Comparison of ENCODE assay signal across 8 cellular contexts in the genomic region with DNA sequence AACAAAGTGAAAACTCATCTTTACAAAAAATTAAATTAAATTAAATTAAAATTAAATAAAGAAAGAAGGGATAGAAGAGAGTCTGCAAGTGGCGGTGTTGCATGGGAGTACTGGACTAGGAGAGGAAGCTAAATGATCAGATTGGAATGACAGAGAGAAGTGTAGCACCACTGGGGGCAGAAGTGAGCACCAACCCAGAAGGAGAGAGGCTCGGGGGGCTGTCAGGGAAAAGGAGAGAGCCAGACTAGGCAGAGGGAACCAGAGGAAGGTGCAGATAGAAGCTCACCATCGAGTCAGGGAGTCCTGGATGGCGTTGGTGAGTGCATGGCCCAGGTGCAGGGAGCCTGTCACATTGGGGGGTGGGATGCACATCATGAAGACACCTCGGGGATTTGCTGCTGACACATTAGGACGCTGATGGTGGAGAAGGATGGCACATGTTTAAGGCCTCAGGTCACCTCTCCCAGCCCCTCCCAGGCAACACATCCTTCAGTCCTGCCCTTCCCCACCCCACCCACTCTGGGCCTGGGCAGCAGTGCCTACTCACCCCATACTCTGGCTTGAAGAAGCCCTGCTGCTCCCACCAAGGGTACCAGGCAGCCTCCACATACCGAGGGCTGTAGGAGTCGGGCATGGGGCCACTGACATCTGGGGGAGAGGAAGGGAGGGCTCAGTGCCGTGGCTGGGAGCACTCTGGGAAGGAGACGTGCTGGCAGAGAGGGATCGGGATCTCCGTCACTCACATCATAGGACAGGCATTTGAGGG. TPM values are rescaled to one million over a fixed set of nuclear protein-coding genes. Genes with fewer than 3 reads are reported as not detected.
A peak's percentile ranks its signal among the peaks of the same experiment; 100 is the strongest.
DNase-seq lines count a peak whose midpoint lies in the region; ATAC-seq and TF ChIP-seq lines count a peak whose summit lies in the region.

No MANE protein-coding gene starts in this region.

- H3K9me3 ChIP-seq in SJSA1 (replicated peaks) (0 out of 2 replicates have a peak, but pooled peaks cover 3% of the 10 kb centered on the region), neural cell (ENCODE audit: low read length) (no peaks in the 10 kb centered on the region)

- H3K4me3 Mint-ChIP-seq in T-helper 1 cell treated with Interleukin-12 subunit alpha and Interleukin-12 subunit beta and Interleukin-4 antibody, amounts not matched to agents 30 μg/mL and 1 μg/mL, for 36 hours, result no peak overlapping the region

- H3K36me3 Mint-ChIP-seq in T-helper 1 cell treated with Interleukin-12 subunit alpha and Interleukin-12 subunit beta and Interleukin-4 antibody, amounts not matched to agents 30 μg/mL and 1 μg/mL, for 36 hours (ENCODE audit: low read depth), result peaks cover 22% of the 10 kb centered on the region

- peak; percentile 66 for TF ChIP-seq CTCF in neural cell (IDR thresholded peaks at IDR 0.05; ENCODE audit: poor library complexity, severe bottlenecking)

- no peaks in the 10 kb centered on the region for H4K20me1 ChIP-seq in neural cell (ENCODE audit: insufficient read depth)

- peak overlapping the region; percentile 37 for H3K27ac Mint-ChIP-seq in T-helper 1 cell treated with Interleukin-12 subunit alpha and Interleukin-12 subunit beta and Interleukin-4 antibody, amounts not matched to agents 30 μg/mL and 1 μg/mL, for 36 hours

- peaks cover 56% of the 10 kb centered on the region for H3K36me3 ChIP-seq in SJSA1
- no peaks in the 10 kb centered on the region for H3K36me3 ChIP-seq in neural cell (ENCODE audit: insufficient read depth, low read length)

- no peaks in the 10 kb centered on the region for H3K9me3 Mint-ChIP-seq in T-helper 1 cell treated with Interleukin-12 subunit alpha and Interleukin-12 subunit beta and Interleukin-4 antibody, amounts not matched to agents 30 μg/mL and 1 μg/mL, for 36 hours

- peaks cover 18% of the 10 kb centered on the region for H3K4me1 Mint-ChIP-seq in T-helper 1 cell treated with Interleukin-12 subunit alpha and Interleukin-12 subunit beta and Interleukin-4 antibody, amounts not matched to agents 30 μg/mL and 1 μg/mL, for 36 hours (ENCODE audit: low read depth)

- no peak overlapping the region for H3K4me2 ChIP-seq in neural cell (ENCODE audit: low read length)

- H3K79me2 ChIP-seq in neural cell (replicated peaks; ENCODE audit: insufficient read depth, low read length), result peaks cover 18% of the 10 kb centered on the region

- H3K27me3 Mint-ChIP-seq in T-helper 1 cell treated with Interleukin-12 subunit alpha and Interleukin-12 subunit beta and Interleukin-4 antibody, amounts not matched to agents 30 μg/mL and 1 μg/mL, for 36 hours (ENCODE audit: low read depth), result no peaks in the 10 kb centered on the region

- H3K27ac ChIP-seq in SJSA1 (no peak overlapping the region), neural cell (ENCODE audit: low read length) (no peak overlapping the region)

- H3K27me3 ChIP-seq in SJSA1 (replicated peaks) (no peaks in the 10 kb centered on the region), neural cell (ENCODE audit: insufficient read depth, low read depth, low read length) (no peaks in the 10 kb centered on the region)

- no peak for TF ChIP-seq EP300 in neural cell (conservative IDR thresholded peaks at IDR 0.05; ENCODE audit: poor library complexity, severe bottlenecking)

- H3F3A ChIP-seq in neural cell (ENCODE audit: insufficient read depth, low read length, poor library complexity, severe bottlenecking), result no peaks in the 10 kb centered on the region

- peaks cover 28% of the 10 kb centered on the region for H3K4me1 ChIP-seq in SJSA1 (replicated peaks)

- ATAC-seq in GM21619 (IDR thresholded peaks at IDR 0.05; ENCODE audit: unreplicated experiment), result no peak

- H3K4me3 ChIP-seq in SJSA1, result no peak overlapping the region
- H3K4me3 ChIP-seq in neural cell (ENCODE audit: low read length), result no peak overlapping the region

- DNase-seq in T-helper 1 cell, result no peak
- peak; percentile 79 for DNase-seq in HuH-7.5 (ENCODE audit: low spot score)
- peak; percentile 45 to 68 for DNase-seq in SJSA1 (ENCODE audit: low read depth in 1 of 2, low spot score in 2 of 2)
- peak; percentile 68 for DNase-seq in ecto neural progenitor cell (ENCODE audit: low spot score)
- no peak for DNase-seq in GM19238 (ENCODE audit: insufficient read length, low spot score)

- no peaks in the 10 kb centered on the region for H3K9me2 ChIP-seq in neural cell (ENCODE audit: insufficient read depth, low read length)

- H2AFZ ChIP-seq in neural cell (ENCODE audit: low read depth, low read length), result no peak overlapping the region

- TF ChIP-seq RAD21 in neural cell (conservative IDR thresholded peaks at IDR 0.05), result no peak

- no peak overlapping the region for H3K9ac ChIP-seq in neural cell (ENCODE audit: low read length)

TF ChIP-seq in neural cell, 6 proteins besides CTCF, POLR2A, EP300 and RAD21:
- TF ChIP-seq, protein P1, sequence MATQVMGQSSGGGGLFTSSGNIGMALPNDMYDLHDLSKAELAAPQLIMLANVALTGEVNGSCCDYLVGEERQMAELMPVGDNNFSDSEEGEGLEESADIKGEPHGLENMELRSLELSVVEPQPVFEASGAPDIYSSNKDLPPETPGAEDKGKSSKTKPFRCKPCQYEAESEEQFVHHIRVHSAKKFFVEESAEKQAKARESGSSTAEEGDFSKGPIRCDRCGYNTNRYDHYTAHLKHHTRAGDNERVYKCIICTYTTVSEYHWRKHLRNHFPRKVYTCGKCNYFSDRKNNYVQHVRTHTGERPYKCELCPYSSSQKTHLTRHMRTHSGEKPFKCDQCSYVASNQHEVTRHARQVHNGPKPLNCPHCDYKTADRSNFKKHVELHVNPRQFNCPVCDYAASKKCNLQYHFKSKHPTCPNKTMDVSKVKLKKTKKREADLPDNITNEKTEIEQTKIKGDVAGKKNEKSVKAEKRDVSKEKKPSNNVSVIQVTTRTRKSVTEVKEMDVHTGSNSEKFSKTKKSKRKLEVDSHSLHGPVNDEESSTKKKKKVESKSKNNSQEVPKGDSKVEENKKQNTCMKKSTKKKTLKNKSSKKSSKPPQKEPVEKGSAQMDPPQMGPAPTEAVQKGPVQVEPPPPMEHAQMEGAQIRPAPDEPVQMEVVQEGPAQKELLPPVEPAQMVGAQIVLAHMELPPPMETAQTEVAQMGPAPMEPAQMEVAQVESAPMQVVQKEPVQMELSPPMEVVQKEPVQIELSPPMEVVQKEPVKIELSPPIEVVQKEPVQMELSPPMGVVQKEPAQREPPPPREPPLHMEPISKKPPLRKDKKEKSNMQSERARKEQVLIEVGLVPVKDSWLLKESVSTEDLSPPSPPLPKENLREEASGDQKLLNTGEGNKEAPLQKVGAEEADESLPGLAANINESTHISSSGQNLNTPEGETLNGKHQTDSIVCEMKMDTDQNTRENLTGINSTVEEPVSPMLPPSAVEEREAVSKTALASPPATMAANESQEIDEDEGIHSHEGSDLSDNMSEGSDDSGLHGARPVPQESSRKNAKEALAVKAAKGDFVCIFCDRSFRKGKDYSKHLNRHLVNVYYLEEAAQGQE (IDR thresholded peaks at IDR 0.05; ENCODE audit: borderline replicate concordance), result no peak
- peak; percentile 52 for TF ChIP-seq SMC3 (conservative IDR thresholded peaks at IDR 0.05; ENCODE audit: poor library complexity)

RNA-seq across cellular contexts. Expression of a gene that starts 4.0 kb away (rescaled TPM):
- 23.1 and 39.5 TPM in 2 replicates for total RNA-seq in SJSA1 (2014; rRNA removed; shearing (Covaris generic))
- polyA plus RNA-seq in neural cell, result 40.9 and 49.4 TPM in 2 replicates
- polyA minus RNA-seq in neural cell, result 56.0 and 57.1 TPM in 2 replicates

RNA-seq across cellular contexts. Expression of a gene that starts 14.4 kb away (rescaled TPM):
- total RNA-seq in SJSA1 (2014; rRNA removed; shearing (Covaris generic)), result not detected in 2 replicates
- polyA plus RNA-seq in neural cell, result 5.3 and 5.7 TPM in 2 replicates
- 1.6 and 4.1 TPM in 2 replicates for polyA minus RNA-seq in neural cell

RNA-seq across cellular contexts. Expression of a gene that starts 15.3 kb away (rescaled TPM):
- total RNA-seq in SJSA1 (2014; rRNA removed; shearing (Covaris generic)), result 72.6 and 89.4 TPM in 2 replicates
- 68.5 and 87.6 TPM in 2 replicates for polyA plus RNA-seq in neural cell
- polyA minus RNA-seq in neural cell, result 18.3 and 20.8 TPM in 2 replicates

RNA-seq across cellular contexts. Expression of a gene that starts 23.6 kb away (rescaled TPM):
- total RNA-seq in SJSA1 (2014; rRNA removed; shearing (Covaris generic)), result 0.78 and 0.87 TPM in 2 replicates
- 1.6 and 2.6 TPM in 2 replicates for polyA plus RNA-seq in neural cell
- 2.2 and 2.8 TPM in 2 replicates for polyA minus RNA-seq in neural cell

RNA-seq across cellular contexts. Expression of a gene that starts 23.8 kb away (rescaled TPM):
- total RNA-seq in SJSA1 (2014; rRNA removed; shearing (Covaris generic)), result 211 and 214 TPM in 2 replicates
- polyA plus RNA-seq in neural cell, result 50.9 and 54.5 TPM in 2 replicates
- polyA minus RNA-seq in neural cell, result 48.5 and 59.6 TPM in 2 replicates

Comparison
In these comparisons a context has a peak if more than half of its experiments do, and no peak if none do; other contexts are left out.
1. DNase-seq: peak in HuH-7.5 (single experiment), SJSA1 (2 of 2) and ecto neural progenitor cell (single experiment); none in T-helper 1 cell (0 of 5) and GM19238 (single experiment).